ENCODE assay signal across 10 cellular contexts in the genomic region with DNA sequence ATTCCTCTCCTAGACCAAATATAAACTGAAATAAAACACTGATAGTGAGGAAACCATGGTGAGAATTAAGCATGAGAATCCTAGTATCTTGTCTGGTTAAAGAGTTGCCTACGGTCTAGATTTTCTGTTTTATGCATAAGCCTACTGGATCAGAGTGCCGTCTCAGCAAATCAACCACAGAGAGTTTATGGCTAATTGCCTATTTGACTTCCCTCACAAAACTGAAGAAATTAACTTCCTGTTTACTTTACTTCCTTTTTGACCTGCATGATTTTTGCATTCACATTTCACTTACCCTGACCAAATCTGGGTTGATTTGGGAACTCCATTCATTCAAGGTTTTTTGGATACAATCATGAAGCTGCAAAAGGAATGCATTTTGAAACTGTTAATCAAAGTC. TPM values are rescaled to one million over a fixed set of nuclear protein-coding genes. Genes with fewer than 3 reads are reported as not detected.
DNase-seq lines count a peak whose midpoint lies in the region; ATAC-seq, FAIRE-seq and TF ChIP-seq lines count a peak whose summit lies in the region.
"Had no signal": no experiment of that assay in that cellular context is flagged by ENCODE, and none has a peak within 500 bp of the region (broad histone marks: within the 10 kb centered on the region; RNA-seq: fewer than 3 reads in every experiment).

No MANE protein-coding gene starts in this region.

- no peak for TF ChIP-seq RAD21 in A549 (conservative IDR thresholded peaks at IDR 0.05 in 1 of 2, IDR thresholded peaks at IDR 0.05 in 1 of 2)

- TF ChIP-seq POLR2A in A549 (IDR thresholded peaks at IDR 0.05; ENCODE audit: low read length) = no peak

- DNase-seq in A549 (ENCODE audit: low read depth in 1 of 2, low spot score in 1 of 2) (no peak), Panc1 (ENCODE audit: low read depth, low spot score) (no peak), fibroblast of peridontal ligament (ENCODE audit: extremely low read depth) (peak; percentile 12), superior temporal gyrus (ENCODE audit: extremely low spot score) (no peak), AG20443 (ENCODE audit: low spot score) (no peak)
- DNase-seq: heart right ventricle had no signal

- H3K27me3 ChIP-seq in Panc1 (ENCODE audit: control insufficient read depth, insufficient read depth, low read length) = no peaks in the 10 kb centered on the region
- H3K27me3 ChIP-seq: heart right ventricle had no signal

- peaks cover 9% of the 10 kb centered on the region for H3K36me3 ChIP-seq in Panc1 (ENCODE audit: control insufficient read depth, insufficient read depth, low read length)

- no peak for ATAC-seq in A549
- peak; percentile 31 for ATAC-seq in GM18909 (IDR thresholded peaks at IDR 0.05; ENCODE audit: poor library complexity, unreplicated experiment)
- no peak for ATAC-seq in Panc1
- no peak for ATAC-seq in HG02610 (IDR thresholded peaks at IDR 0.05; ENCODE audit: unreplicated experiment)
- ATAC-seq in HG03025 (IDR thresholded peaks at IDR 0.05; ENCODE audit: low FRiP score, unreplicated experiment) = no peak
- ATAC-seq: heart right ventricle had no signal

- H3K9me3 ChIP-seq in A549 (no peaks in the 10 kb centered on the region), Panc1 (ENCODE audit: control insufficient read depth, insufficient read depth, low read depth, low read length) (no peaks in the 10 kb centered on the region)
- H3K9me3 ChIP-seq: heart right ventricle had no signal

- in situ Hi-C loops in Panc1 (cut with HindIII; ENCODE audit: low pct_unique_long_range_greater_than_20kb, low sequenced_read_pairs) = no loop called here

- 0 out of 6 replicates have a peak overlapping the region, but pooled peaks of 1 of the 2 experiments have one; percentile 5 for H3K27ac ChIP-seq in A549
- H3K27ac ChIP-seq in Panc1 (ENCODE audit: low read length) = 0 out of 2 replicates have a peak overlapping the region, but pooled peaks have one; percentile 12

- WGBS in A549 (ENCODE audit: missing lambda C conversion rate) = 17% methylated on average over 2 of the region's 2 CpGs

- POLR2A ChIA-PET in A549 (lab: Yijun Ruan, JAX) (no interaction called here), Panc1 (lab: Charles Lee) (no interaction called here)

- H3K4me3 ChIP-seq in A549 (peak overlapping the region; percentile 92), Panc1 (ENCODE audit: low read depth in 2 of 2, low read length in 2 of 2) (no peak overlapping the region)
- H3K4me3 ChIP-seq: heart right ventricle had no signal

- CTCF ChIA-PET in A549 (lab: Yijun Ruan, JAX) (no interaction called here), Panc1 (lab: Charles Lee) (no interaction called here)

- intact Hi-C loops in Panc1 (cut with micrococcal nuclease; ENCODE audit: unreplicated experiment) = no loop called here

- H3K4me1 ChIP-seq in A549 = peaks cover 48% of the 10 kb centered on the region
- H3K4me1 ChIP-seq in Panc1 (ENCODE audit: control insufficient read depth, insufficient read depth, low read length) = peaks cover 23% of the 10 kb centered on the region; the same call in 1 of the 2 replicates

- TF ChIP-seq CTCF in A549 (IDR thresholded peaks at IDR 0.05) (no peak), Panc1 (IDR thresholded peaks at IDR 0.05) (no peak)

- H3K4me2 ChIP-seq in A549 = peak overlapping the region; percentile 91

- FAIRE-seq in A549 (lab: Jason Lieb, UNC) = no peak
- FAIRE-seq: HTR-8/SVneo had no signal

- TF ChIP-seq EP300 in A549 (IDR thresholded peaks at IDR 0.05) = no peak

- no TSS peak for BruUV-seq in Panc1 (replicated peaks; lab: Mats Ljungman, UMichigan)

TF ChIP-seq in A549, 52 proteins besides CTCF, POLR2A, EP300 and RAD21:
- TF ChIP-seq MAFK (IDR thresholded peaks at IDR 0.05; ENCODE audit: partially characterized antibody) = peak; percentile 51
- no peak for TF ChIP-seq GATA3 (IDR thresholded peaks at IDR 0.05; ENCODE audit: borderline replicate concordance)
- TF ChIP-seq MAZ (IDR thresholded peaks at IDR 0.05; ENCODE audit: borderline replicate concordance, low read depth, low read length) = no peak

RNA-seq across cellular contexts. Expression of a gene that starts 5.0 kb away (rescaled TPM):
- polyA plus RNA-seq in A549 (2011; rRNA removed) = 160 and 163 TPM in 2 replicates
- 41.0 and 50.0 TPM in 2 replicates for polyA plus RNA-seq in A549 (2012; cell fraction: cytosol; rRNA removed)
- polyA plus RNA-seq in A549 (2012; cell fraction: nucleus; rRNA removed) = 15.8 and 16.0 TPM in 2 replicates
- polyA plus RNA-seq in A549 (2017; fragmentation: RNase III; extraction: RNeasy Plus Mini Kit Qiagen cat#74134 plus additional on column Dnase treatment) = 90.2 to 100 TPM (median 92.3 TPM) in 3 replicates
- 63.5 and 66.8 TPM in 2 replicates for polyA minus RNA-seq in A549 (2011; rRNA and poly(A)+ RNA removed)
- 33.7 TPM for total RNA-seq in Panc1 (2021; ENCODE audit: unreplicated experiment)
- polyA plus RNA-seq in Panc1 (2012; ENCODE audit: insufficient read length) = 19.1 TPM

RNA-seq across cellular contexts. Expression of a gene that starts 25.2 kb away (rescaled TPM):
- polyA plus RNA-seq in A549 (2011; rRNA removed) (41.5 and 45.7 TPM in 2 replicates), A549 (2017; fragmentation: RNase III; extraction: RNeasy Plus Mini Kit Qiagen cat#74134 plus additional on column Dnase treatment) (39.1 to 42.0 TPM (median 40.6 TPM) in 3 replicates)
- polyA plus RNA-seq in A549 (2012; cell fraction: cytosol; rRNA removed) = 5.4 and 7.7 TPM in 2 replicates
- 7.1 and 7.9 TPM in 2 replicates for polyA plus RNA-seq in A549 (2012; cell fraction: nucleus; rRNA removed)
- polyA minus RNA-seq in A549 (2011; rRNA and poly(A)+ RNA removed) = 18.8 and 19.2 TPM in 2 replicates
- 50.3 TPM for total RNA-seq in Panc1 (2021; ENCODE audit: unreplicated experiment)
- polyA plus RNA-seq in Panc1 (2012; ENCODE audit: insufficient read length) = 29.8 TPM
